In the genomic region with DNA sequence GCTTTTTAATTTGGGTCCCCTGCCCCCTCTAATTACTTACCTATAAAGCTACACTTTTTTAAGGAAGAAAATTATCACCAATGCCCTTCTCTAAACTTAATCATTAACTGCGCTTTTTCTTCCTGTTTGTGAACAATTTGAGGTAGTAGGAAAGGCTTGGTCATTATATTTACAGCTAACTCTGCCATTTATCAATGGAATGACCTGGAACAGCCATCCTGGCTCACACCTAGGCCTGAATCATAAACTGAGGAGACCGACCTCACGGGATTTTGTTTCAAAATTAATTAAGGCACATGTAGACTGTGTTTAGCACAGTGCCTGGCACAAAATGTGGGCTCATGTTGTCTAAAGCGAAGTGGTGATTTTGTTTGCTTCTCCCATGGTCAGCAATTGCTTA, we compare ENCODE assay signal across 10 cellular contexts. TPM values are rescaled to one million over a fixed set of nuclear protein-coding genes. Genes with fewer than 3 reads are reported as not detected.
"Had no signal": no experiment of that assay in that cellular context is flagged by ENCODE, and none has a peak within 500 bp of the region (broad histone marks: within the 10 kb centered on the region; RNA-seq: fewer than 3 reads in every experiment).

No MANE protein-coding gene starts in this region.

- H3K36me3 ChIP-seq: HAP-1 had no signal

- ATAC-seq: HCT116, K562 had no signal

- H3K27ac ChIP-seq: HL-60, KMS-11 had no signal

- H3K27ac Mint-ChIP-seq: HFFc6 had no signal

- H3K4me1 ChIP-seq: HAP-1 had no signal

- DNase-seq: GOT3, H7, HFFc6, IMR-90 had no signal

- H3K9me3 Mint-ChIP-seq: HFFc6 had no signal

- H3K4me3 Mint-ChIP-seq: HFFc6 had no signal

- H3K4me3 ChIP-seq: HAP-1, K562 had no signal

RNA-seq across cellular contexts. Expression of a gene that starts 15.4 kb away (rescaled TPM):
- total RNA-seq: HT-29, IMR-90, K562 had no signal
- polyA plus RNA-seq: IMR-90, K562 had no signal
